ENCODE assay signal across 38 cellular contexts in genomic region chr15:26854435-26854834, GRCh38. TPM values are rescaled to one million over a fixed set of nuclear protein-coding genes. Genes with fewer than 3 reads are reported as not detected.
"Had no signal": no experiment of that assay in that cellular context is flagged by ENCODE, and none has a peak within 500 bp of the region (broad histone marks: within the 10 kb centered on the region; RNA-seq: fewer than 3 reads in every experiment).

No MANE protein-coding gene starts in this region.

- DNase-seq: Karpas-422, Kasumi-1, MG63, MM.1S, MV-4-11, NCI-H1048, NCI-H1092, NCI-H1092 treated with DMSO at 0.1 percent for 48 hours, NCI-H1105, NCI-H1105 treated with DMSO at 0.1 percent for 48 hours, NCI-H1417, NCI-H1417 treated with DMSO at 0.1 percent for 48 hours, NCI-H1436, NCI-H1436 treated with DMSO at 0.1 percent for 48 hours, NCI-H146, NCI-H1694, NCI-H1694 treated with DMSO at 0.1 percent for 48 hours, NCI-H187, NCI-H187 treated with DMSO at 0.1 percent for 48 hours, NCI-H1930, NCI-H2029, NCI-H2029 treated with DMSO at 0.1 percent for 48 hours, NCI-H2081, NCI-H2107, NCI-H2171, NCI-H2171 treated with DMSO at 0.1 percent for 48 hours, NCI-H2227 treated with DMSO at 0.1 percent for 48 hours, NCI-H226, NCI-H345, NCI-H446, NCI-H446 treated with DMSO at 0.1 percent for 48 hours, NCI-H510A, NCI-H510A treated with DMSO at 0.1 percent for 48 hours, NCI-H524 had no signal

- H3K9me3 ChIP-seq: MG63 had no signal

- H3K27me3 ChIP-seq: MG63 had no signal

- H3K36me3 ChIP-seq: MG63 had no signal

- H3K4me3 ChIP-seq: MG63 had no signal

RNA-seq across cellular contexts. Expression of gene GABRA5, which starts 12.4 kb away (rescaled TPM):
- total RNA-seq: LHCN-M2, M059J, MCF 10A, NCI-H460 had no signal
